ENCODE assay signal across 1 cellular context in genomic region chr14:64942531-64943111, GRCh38.
TF ChIP-seq lines count a peak whose summit lies in the region.

Gene GPX2, minus strand, starts transcription at chr14:64942745. Its CDS starts 19 bp downstream, at chr14:64942726.

TF ChIP-seq in HepG2, 621 proteins besides CTCF, POLR2A, EP300 and RAD21 (continued from another document):
- TF ChIP-seq RORA (CRISPR knock-in tag; IDR thresholded peaks at IDR 0.05) (no peak), PHF20 (CRISPR knock-in tag; IDR thresholded peaks at IDR 0.05) (no peak), SETDB1 (CRISPR knock-in tag; IDR thresholded peaks at IDR 0.05; ENCODE audit: borderline replicate concordance) (no peak), CREB1 (IDR thresholded peaks at IDR 0.05) (no peak), CREB1 (CRISPR knock-in tag; IDR thresholded peaks at IDR 0.05) (no peak; the same call in 1 of the 2 replicates), NR2F2 (IDR thresholded peaks at IDR 0.05; ENCODE audit: borderline replicate concordance, low read depth) (peak; percentile 40; the same call in 1 of the 2 replicates), ZFY (CRISPR knock-in tag; IDR thresholded peaks at IDR 0.05) (peak; percentile 42; the same call in 1 of the 2 replicates), WIZ (CRISPR knock-in tag; IDR thresholded peaks at IDR 0.05) (no peak), SP5 (CRISPR knock-in tag; IDR thresholded peaks at IDR 0.05; ENCODE audit: borderline replicate concordance, low read depth) (peak; percentile 100), ZNF616 (CRISPR knock-in tag; IDR thresholded peaks at IDR 0.05; ENCODE audit: low read depth) (no peak), SMAD9 (CRISPR knock-in tag; IDR thresholded peaks at IDR 0.05) (no peak), CHCHD3 (CRISPR knock-in tag; IDR thresholded peaks at IDR 0.05) (no peak), TSC22D2 (CRISPR knock-in tag; IDR thresholded peaks at IDR 0.05; ENCODE audit: borderline replicate concordance) (peak; percentile 72; the same call in 1 of the 2 replicates)
- TF ChIP-seq, protein P1, sequence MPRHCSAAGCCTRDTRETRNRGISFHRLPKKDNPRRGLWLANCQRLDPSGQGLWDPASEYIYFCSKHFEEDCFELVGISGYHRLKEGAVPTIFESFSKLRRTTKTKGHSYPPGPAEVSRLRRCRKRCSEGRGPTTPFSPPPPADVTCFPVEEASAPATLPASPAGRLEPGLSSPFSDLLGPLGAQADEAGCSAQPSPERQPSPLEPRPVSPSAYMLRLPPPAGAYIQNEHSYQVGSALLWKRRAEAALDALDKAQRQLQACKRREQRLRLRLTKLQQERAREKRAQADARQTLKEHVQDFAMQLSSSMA (CRISPR knock-in tag; IDR thresholded peaks at IDR 0.05): no peak
